In genomic region chr4:75892508-75892907, GRCh38 we compare ENCODE assay signal across 13 cellular contexts. TPM values are rescaled to one million over a fixed set of nuclear protein-coding genes. Genes with fewer than 3 reads are reported as not detected.
DNase-seq lines count a peak whose midpoint lies in the region; ATAC-seq, FAIRE-seq and TF ChIP-seq lines count a peak whose summit lies in the region.
"Had no signal": no experiment of that assay in that cellular context is flagged by ENCODE, and none has a peak within 500 bp of the region (broad histone marks: within the 10 kb centered on the region; RNA-seq: fewer than 3 reads in every experiment).

No MANE protein-coding gene starts in this region.

- H2BK20ac ChIP-seq in H1 (ENCODE audit: low read length): no peak overlapping the region

- CTCF ChIA-PET in H1 (lab: Charles Lee; ENCODE audit: partially characterized antibody): interaction anchor here (0.6 to 8.1 kb wide), 20 partner anchors 11 to 201 kb away, joined by 3 to 144 read pairs (median 5); partner anchors contain the start of genes NAAA and PPEF2

- no peak overlapping the region for H2BK120ac ChIP-seq in H1 (replicated peaks; ENCODE audit: low read depth, low read length)

- H3K79me2 ChIP-seq in H1 (ENCODE audit: control insufficient read depth in 1 of 2, insufficient read depth in 2 of 2, low read length in 2 of 2): no peaks in the 10 kb centered on the region

- H4K8ac ChIP-seq in H1 (ENCODE audit: extremely low read depth, insufficient read depth, low read length): no peak overlapping the region

- peak; percentile 44 for TF ChIP-seq CTCF in GM12873 (IDR thresholded peaks at IDR 0.05; ENCODE audit: insufficient read depth, low read depth, low read length, missing control alignments)
- peak in 2 of 3 experiments; percentile 58 to 60; a peak in 3 of 4 replicates for TF ChIP-seq CTCF in H1 (IDR thresholded peaks at IDR 0.05; ENCODE audit: control extremely low read depth in 1 of 3, insufficient read depth in 1 of 3, low read depth in 1 of 3, low read length in 3 of 3)
- peak; percentile 39 for TF ChIP-seq CTCF in retinal pigment epithelial cell (conservative IDR thresholded peaks at IDR 0.05; ENCODE audit: low read depth, low read length)

- H3K36me3 ChIP-seq in H1 (ENCODE audit: control insufficient read depth in 2 of 4, insufficient read depth in 4 of 4, low read length in 3 of 4): no peaks in the 10 kb centered on the region
- H3K36me3 ChIP-seq: thoracic aorta had no signal

- H2BK12ac ChIP-seq in H1 (ENCODE audit: low read depth, low read length): no peak overlapping the region

- no peaks in the 10 kb centered on the region for H3K9me3 ChIP-seq in H1 (ENCODE audit: insufficient read depth in 2 of 2, low read depth in 1 of 2, low read length in 1 of 2)
- H3K9me3 ChIP-seq: thoracic aorta had no signal

- ATAC-seq in sciatic nerve: no peak

- peak; percentile 78 for FAIRE-seq in H1 (lab: Jason Lieb, UNC)

- no peak overlapping the region for H3K27ac ChIP-seq in H1 (ENCODE audit: low read depth, low read length)
- H3K27ac ChIP-seq: thoracic aorta had no signal

- H4K5ac ChIP-seq in H1 (ENCODE audit: insufficient read length, low read depth, low read length): no peak overlapping the region

- no peak overlapping the region for H2AK5ac ChIP-seq in H1 (ENCODE audit: low read depth, low read length)

- TF ChIP-seq RAD21 in H1 (IDR thresholded peaks at IDR 0.05 in 1 of 2, conservative IDR thresholded peaks at IDR 0.05 in 1 of 2; ENCODE audit: low read depth in 2 of 2, low read length in 2 of 2): peak in 1 of 2 experiments; percentile 41; a peak in 2 of 4 replicates

- no peak overlapping the region for H3K4me2 ChIP-seq in H1 (ENCODE audit: insufficient read depth in 1 of 2, low read depth in 2 of 2, low read length in 2 of 2)

- H2AFZ ChIP-seq in H1 (ENCODE audit: low read length): no peak overlapping the region

- H3K4ac ChIP-seq in H1 (replicated peaks; ENCODE audit: insufficient read length, low read depth, low read length): no peak overlapping the region

- no peak for TF ChIP-seq POLR2A in H1 (IDR thresholded peaks at IDR 0.05; ENCODE audit: control extremely low read depth in 1 of 2, low read depth in 2 of 2, low read length in 2 of 2)

- no peaks in the 10 kb centered on the region for H4K20me1 ChIP-seq in H1 (replicated peaks in 1 of 2; ENCODE audit: control insufficient read depth in 1 of 2, insufficient read depth in 2 of 2, low read length in 2 of 2)

- WGBS in H1 (ENCODE audit: extremely low coverage in 1 of 2, insufficient coverage in 1 of 2, insufficient read length in 1 of 2, insufficient replicate concordance in 2 of 2, low coverage in 1 of 2, low lambda C conversion rate in 2 of 2, missing lambda C conversion rate in 1 of 2), 2 experiments: 87% methylated on average over 3 of the region's 3 CpGs; no CpG with 5 or more reads in 1 of the 2 experiments

- peak; percentile 89 for DNase-seq in NCI-H82 (lab: John Stamatoyannopoulos, UW)
- DNase-seq in H1 (ENCODE audit: low read depth in 1 of 2, low spot score in 2 of 2): no peak
- DNase-seq in retinal pigment epithelial cell (ENCODE audit: low read depth): no peak
- DNase-seq in sciatic nerve (ENCODE audit: low spot score): no peak
- no peak for DNase-seq in inferior parietal cortex (ENCODE audit: extremely low spot score)
- no peak for DNase-seq in activated effector memory CD4-positive, alpha-beta T cell treated with Interleukin-2 at 50 U/mL for 16 hours
- DNase-seq: activated CD8-positive, alpha-beta memory T cell treated with anti-CD3 and anti-CD28 coated beads for 24 hours; activated naive CD4-positive, alpha-beta T cell treated with anti-CD3 and anti-CD28 coated beads, Interleukin-2, amount 10 ng/mL, durations not matched to agents 7 days and 5 days; cortex of kidney; DMS79 had no signal

- H2BK5ac ChIP-seq in H1 (ENCODE audit: low read depth, low read length): no peak overlapping the region

- no peaks in the 10 kb centered on the region for H3K79me1 ChIP-seq in H1 (ENCODE audit: low read depth, low read length)

- no peak overlapping the region for H3K23ac ChIP-seq in H1 (ENCODE audit: insufficient read length)

- POLR2A ChIA-PET in H1 (lab: Charles Lee; ENCODE audit: partially characterized antibody): no interaction called here

- H3K27me3 ChIP-seq in H1 (replicated peaks in 1 of 4; ENCODE audit: control insufficient read depth in 3 of 4, extremely low read depth in 1 of 4, insufficient read depth in 3 of 4, low read length in 3 of 4): no peaks in the 10 kb centered on the region

- H3K56ac ChIP-seq in H1 (replicated peaks; ENCODE audit: insufficient read length, low read depth, low read length): no peak overlapping the region

- no peak overlapping the region for H3K9ac ChIP-seq in H1 (replicated peaks in 1 of 4; ENCODE audit: extremely low read depth in 1 of 4, low read depth in 3 of 4, low read length in 3 of 4)

- no peak overlapping the region for H4K91ac ChIP-seq in H1 (replicated peaks; ENCODE audit: insufficient read length, low read length)

- no peaks in the 10 kb centered on the region for H3K4me1 ChIP-seq in H1 (replicated peaks in 1 of 4; ENCODE audit: control insufficient read depth in 3 of 4, insufficient read depth in 4 of 4, low read length in 3 of 4)

- H3K14ac ChIP-seq in H1 (ENCODE audit: insufficient read length): no peak overlapping the region

- H3K23me2 ChIP-seq in H1 (ENCODE audit: low read depth, low read length): no peaks in the 10 kb centered on the region

- no peak for TF ChIP-seq EP300 in H1 (IDR thresholded peaks at IDR 0.05; ENCODE audit: borderline replicate concordance in 1 of 2, low read depth in 2 of 2, low read length in 2 of 2)

- no peak overlapping the region for H2BK15ac ChIP-seq in H1 (ENCODE audit: low read length)

- H3K4me3 ChIP-seq in H1 (ENCODE audit: extremely low read depth in 1 of 4, insufficient read depth in 2 of 4, low read depth in 3 of 4, low read length in 4 of 4) (no peak overlapping the region), retinal pigment epithelial cell (ENCODE audit: low read length) (no peak overlapping the region)
- H3K4me3 ChIP-seq: thoracic aorta had no signal

- no peak overlapping the region for H3K18ac ChIP-seq in H1 (ENCODE audit: extremely low read depth, low read length)

- intact Hi-C loops in sciatic nerve (cut with DNase I): no loop called here

TF ChIP-seq in H1, 55 proteins besides CTCF, POLR2A, EP300 and RAD21:
- TF ChIP-seq KDM1A (IDR thresholded peaks at IDR 0.05; ENCODE audit: borderline replicate concordance, low read length) (no peak), JUND (IDR thresholded peaks at IDR 0.05; ENCODE audit: low read length) (no peak), SIRT6 (IDR thresholded peaks at IDR 0.05; ENCODE audit: low read length) (no peak), ZNF274 (IDR thresholded peaks at IDR 0.05; ENCODE audit: borderline replicate concordance, extremely low read depth, low read length) (no peak), GABPA (IDR thresholded peaks at IDR 0.05; ENCODE audit: borderline replicate concordance, insufficient read depth, low read length) (no peak), RFX5 (IDR thresholded peaks at IDR 0.05; ENCODE audit: borderline replicate concordance, low read depth, low read length) (no peak)

RNA-seq across cellular contexts. Expression of gene PPEF2, which starts 9.7 kb away (rescaled TPM):
- not detected in 2 replicates for total RNA-seq in H1 (2021; fragmentation: NEBNext Ultra II Directional; extraction: Animal tissue kit (Norgen Biotek cat#: 25700))
- polyA plus RNA-seq in H1 (2011; rRNA removed): 0.03 TPM in 1 of 2 replicates, not detected in the other
- polyA plus RNA-seq in H1 (2011; cell fraction: cytosol; rRNA removed): 0.10 TPM
- polyA plus RNA-seq in H1 (2011; cell fraction: nucleus; rRNA removed): 0.13 TPM
- polyA plus RNA-seq in H1 (2012, experiment 1 of 2): not detected in 4 replicates
- not detected for polyA plus RNA-seq in H1 (2012, experiment 2 of 2)
- polyA plus RNA-seq in H1 (2013, experiment 1 of 2): 0.02 TPM
- polyA plus RNA-seq in H1 (2013, experiment 2 of 2): 0.02 TPM
- polyA minus RNA-seq in H1 (2011; rRNA and poly(A)+ RNA removed): not detected in 2 replicates
- not detected for polyA minus RNA-seq in H1 (2011; cell fraction: cytosol; rRNA and poly(A)+ RNA removed)
- polyA minus RNA-seq in H1 (2011; cell fraction: nucleus; rRNA and poly(A)+ RNA removed): not detected
- total RNA-seq in sciatic nerve: 0.22 TPM
- total RNA-seq: RPMI7951 had no signal

RNA-seq across cellular contexts. Expression of gene NAAA, which starts 48.3 kb away (rescaled TPM):
- 9.4 and 13.0 TPM in 2 replicates for total RNA-seq in H1 (2021; fragmentation: NEBNext Ultra II Directional; extraction: Animal tissue kit (Norgen Biotek cat#: 25700))
- 12.5 and 15.0 TPM in 2 replicates for polyA plus RNA-seq in H1 (2011; rRNA removed)
- 13.1 TPM for polyA plus RNA-seq in H1 (2011; cell fraction: cytosol; rRNA removed)
- 9.3 TPM for polyA plus RNA-seq in H1 (2011; cell fraction: nucleus; rRNA removed)
- 7.7 to 10.6 TPM (median 9.9 TPM) in 4 replicates for polyA plus RNA-seq in H1 (2012, experiment 1 of 2)
- polyA plus RNA-seq in H1 (2012, experiment 2 of 2): 3.9 TPM
- polyA plus RNA-seq in H1 (2013, experiment 1 of 2): 12.5 TPM
- 15.8 TPM for polyA plus RNA-seq in H1 (2013, experiment 2 of 2)
- polyA minus RNA-seq in H1 (2011; rRNA and poly(A)+ RNA removed): 13.5 and 14.5 TPM in 2 replicates
- polyA minus RNA-seq in H1 (2011; cell fraction: cytosol; rRNA and poly(A)+ RNA removed): 4.1 TPM
- 13.7 TPM for polyA minus RNA-seq in H1 (2011; cell fraction: nucleus; rRNA and poly(A)+ RNA removed)
- total RNA-seq in sciatic nerve: 29.4 TPM
